27 cellular contexts compared by ENCODE assay signal in genomic region chr20:24443436-24443835, GRCh38. TPM values are rescaled to one million over a fixed set of nuclear protein-coding genes. Genes with fewer than 3 reads are reported as not detected.
"Had no signal": no experiment of that assay in that cellular context is flagged by ENCODE, and none has a peak within 500 bp of the region (broad histone marks: within the 10 kb centered on the region; RNA-seq: fewer than 3 reads in every experiment).

No MANE protein-coding gene starts in this region.

- H3K4me1 Mint-ChIP-seq: activated naive CD8-positive, alpha-beta T cell treated with anti-CD3 and anti-CD28 coated beads, Interleukin-2, amount 50 U/mL, for 24 hours had no signal

- ATAC-seq: activated naive CD8-positive, alpha-beta T cell treated with anti-CD3 and anti-CD28 coated beads, Interleukin-2, amount 50 U/mL, for 24 hours; body of pancreas; naive thymus-derived CD8-positive, alpha-beta T cell; upper lobe of right lung had no signal

- H3K27me3 Mint-ChIP-seq: activated naive CD8-positive, alpha-beta T cell treated with anti-CD3 and anti-CD28 coated beads, Interleukin-2, amount 50 U/mL, for 24 hours; naive thymus-derived CD8-positive, alpha-beta T cell had no signal

- H3K27ac ChIP-seq: body of pancreas, cardiac muscle cell, epithelial cell of prostate, left ventricle myocardium inferior, spleen, thoracic aorta, upper lobe of right lung had no signal

- H3K36me3 Mint-ChIP-seq: mesothelial cell of epicardium; naive thymus-derived CD8-positive, alpha-beta T cell had no signal

- H3K4me1 ChIP-seq: body of pancreas, left ventricle myocardium inferior, spleen, upper lobe of right lung had no signal

- H3K36me3 ChIP-seq: cardiac muscle cell, left ventricle myocardium inferior, spleen, thoracic aorta, upper lobe of right lung had no signal

- DNase-seq: activated CD4-positive, alpha-beta T cell treated with anti-CD3 and anti-CD28 coated beads for 4 hours; activated CD4-positive, alpha-beta T cell treated with anti-CD3 and anti-CD28 coated beads, Interleukin-2, amount 50 U/mL, for 48 hours; activated CD4-positive, CD25-positive, alpha-beta regulatory T cell; activated gamma-delta T cell; activated naive CD4-positive, alpha-beta T cell treated with anti-CD3 and anti-CD28 coated beads, Interleukin-2, amount 50 U/mL, for 16 hours; activated naive CD8-positive, alpha-beta T cell treated with anti-CD3 and anti-CD28 coated beads, Interleukin-2, amount 50 U/mL, for 24 hours; anterior cingulate cortex; body of pancreas; cortex of kidney; kidney glomerular epithelial cell; left ventricle myocardium inferior; naive thymus-derived CD8-positive, alpha-beta T cell; spleen; stimulated activated CD4-positive, alpha-beta T cell treated with anti-CD3 and anti-CD28 coated beads, Interleukin-4, amount 100 ng/mL, for 1 hour; stimulated activated naive CD4-positive, alpha-beta T cell; T1000; upper lobe of right lung had no signal

- H3K27ac Mint-ChIP-seq: activated naive CD8-positive, alpha-beta T cell treated with anti-CD3 and anti-CD28 coated beads, Interleukin-2, amount 50 U/mL, for 24 hours; activated T-helper 1 cell treated with anti-CD3 and anti-CD28 coated beads, Interleukin-12 subunit alpha, Interleukin-12 subunit beta, Interleukin-2, Interleukin-4 antibody, amounts not matched to agents 30 ng/mL and 10 ng/mL and 1 ng/mL, durations not matched to agents 14 hours and 24 hours and 36 hours; mesothelial cell of epicardium; naive thymus-derived CD8-positive, alpha-beta T cell; progenitor cell of endocrine pancreas; T-helper 1 cell treated with Interleukin-12 subunit alpha and Interleukin-12 subunit beta and Interleukin-4 antibody, amounts not matched to agents 30 μg/mL and 1 μg/mL, for 36 hours had no signal

- H3K9me3 Mint-ChIP-seq: activated naive CD8-positive, alpha-beta T cell treated with anti-CD3 and anti-CD28 coated beads, Interleukin-2, amount 50 U/mL, for 24 hours; activated T-helper 1 cell treated with anti-CD3 and anti-CD28 coated beads, Interleukin-12 subunit alpha, Interleukin-12 subunit beta, Interleukin-2, Interleukin-4 antibody, amounts not matched to agents 30 ng/mL and 10 ng/mL and 1 ng/mL, durations not matched to agents 14 hours and 24 hours and 36 hours; mesothelial cell of epicardium; naive thymus-derived CD8-positive, alpha-beta T cell; T-helper 1 cell treated with Interleukin-12 subunit alpha and Interleukin-12 subunit beta and Interleukin-4 antibody, amounts not matched to agents 30 μg/mL and 1 μg/mL, for 36 hours had no signal

- H3K27me3 ChIP-seq: body of pancreas had no signal

- H3K4me3 ChIP-seq: body of pancreas, cardiac muscle cell, left ventricle myocardium inferior, spleen, thoracic aorta, upper lobe of right lung had no signal

- H3K4me3 Mint-ChIP-seq: activated naive CD8-positive, alpha-beta T cell treated with anti-CD3 and anti-CD28 coated beads, Interleukin-2, amount 50 U/mL, for 24 hours; activated T-helper 1 cell treated with anti-CD3 and anti-CD28 coated beads, Interleukin-12 subunit alpha, Interleukin-12 subunit beta, Interleukin-2, Interleukin-4 antibody, amounts not matched to agents 30 ng/mL and 10 ng/mL and 1 ng/mL, durations not matched to agents 14 hours and 24 hours and 36 hours; mesothelial cell of epicardium; naive thymus-derived CD8-positive, alpha-beta T cell; T-helper 1 cell treated with Interleukin-12 subunit alpha and Interleukin-12 subunit beta and Interleukin-4 antibody, amounts not matched to agents 30 μg/mL and 1 μg/mL, for 36 hours had no signal

- H3K9me3 ChIP-seq: body of pancreas, left ventricle myocardium inferior, spleen, thoracic aorta, upper lobe of right lung had no signal

RNA-seq across cellular contexts. Expression of gene SYNDIG1, which starts 26.0 kb away (rescaled TPM):
- total RNA-seq: activated T-helper 1 cell treated with anti-CD3 and anti-CD28 coated beads, Interleukin-12 subunit alpha, Interleukin-12 subunit beta, Interleukin-2, Interleukin-4 antibody, amounts not matched to agents 30 ng/mL and 10 ng/mL and 1 ng/mL, durations not matched to agents 14 hours and 24 hours and 36 hours; fibroblast of villous mesenchyme; glomerular endothelial cell; lung microvascular endothelial cell; naive thymus-derived CD8-positive, alpha-beta T cell; upper lobe of right lung had no signal
- polyA plus RNA-seq: naive thymus-derived CD8-positive, alpha-beta T cell had no signal
